In genomic region chr4:91502365-91502764, GRCh38 we compare ENCODE assay signal across 11 cellular contexts.
DNase-seq lines count a peak whose midpoint lies in the region; ATAC-seq and TF ChIP-seq lines count a peak whose summit lies in the region.
"Had no signal": no experiment of that assay in that cellular context is flagged by ENCODE, and none has a peak within 500 bp of the region (broad histone marks: within the 10 kb centered on the region; RNA-seq: fewer than 3 reads in every experiment).

No MANE protein-coding gene starts in this region.

- no peak overlapping the region for H3K27ac Mint-ChIP-seq in endothelial cell (ENCODE audit: unreplicated experiment)
- no peak overlapping the region for H3K27ac Mint-ChIP-seq in type B pancreatic cell
- no peak overlapping the region for H3K27ac Mint-ChIP-seq in CD14-positive monocyte

- no peaks in the 10 kb centered on the region for H3K4me1 ChIP-seq in SK-N-SH (ENCODE audit: control insufficient read depth in 1 of 2, insufficient read depth in 2 of 2, low read depth in 1 of 2, low read length in 1 of 2)
- H3K4me1 ChIP-seq: spleen had no signal

- H3K4me3 Mint-ChIP-seq in endothelial cell (ENCODE audit: unreplicated experiment) (no peak overlapping the region), type B pancreatic cell (no peak overlapping the region), CD14-positive monocyte (no peak overlapping the region)

- no peaks in the 10 kb centered on the region for H3F3A ChIP-seq in SK-N-SH (replicated peaks; ENCODE audit: insufficient read depth)

- no peaks in the 10 kb centered on the region for H3K9me2 ChIP-seq in SK-N-SH

- H3K27ac ChIP-seq in SK-N-SH (ENCODE audit: low read depth in 2 of 2, low read length in 1 of 2) = no peak overlapping the region
- H3K27ac ChIP-seq: spleen had no signal

- H3K27me3 ChIP-seq in SK-N-SH (ENCODE audit: insufficient read depth) = no peaks in the 10 kb centered on the region
- H3K27me3 ChIP-seq: spleen had no signal

- ATAC-seq in SK-N-SH treated with all-trans-retinoic acid at 6 μM for 48 hours = no peak
- ATAC-seq: Right ventricle myocardium inferior had no signal

- POLR2A ChIA-PET in SK-N-SH (lab: Yijun Ruan, JAX) = no interaction called here

- no peaks in the 10 kb centered on the region for H3K9me3 Mint-ChIP-seq in endothelial cell (ENCODE audit: unreplicated experiment)
- H3K9me3 Mint-ChIP-seq in type B pancreatic cell = peaks cover 4% of the 10 kb centered on the region
- H3K9me3 Mint-ChIP-seq in CD14-positive monocyte = peaks cover 0 to 9% (median 2%) of the 10 kb centered on the region in 7 donors

- no peak overlapping the region for H2AFZ ChIP-seq in SK-N-SH (ENCODE audit: low read depth)

- intact Hi-C loops in CD14-positive monocyte (cut with micrococcal nuclease) = no loop called here

- no peak for DNase-seq in SK-N-SH
- DNase-seq in NB4 (ENCODE audit: low read depth) = peak; percentile 1
- peak; percentile 8 for DNase-seq in endothelial cell (ENCODE audit: low spot score)
- no peak for DNase-seq in type B pancreatic cell (ENCODE audit: extremely low spot score, unreplicated experiment)
- no peak for DNase-seq in NCI-H2171 treated with DMSO at 0.1 percent for 48 hours (lab: John Stamatoyannopoulos, UW)
- DNase-seq in GM19240 (ENCODE audit: insufficient read length, low spot score) = no peak
- no peak for DNase-seq in CD14-positive monocyte (ENCODE audit: low spot score)
- DNase-seq: activated gamma-delta T cell treated with Interleukin-2 at 50 U/mL for 16 hours, spleen had no signal

- H3K36me3 ChIP-seq in SK-N-SH (replicated peaks in 1 of 2; ENCODE audit: control insufficient read depth in 1 of 2, insufficient read depth in 2 of 2, low read length in 1 of 2) = no peaks in the 10 kb centered on the region
- H3K36me3 ChIP-seq: spleen had no signal

- TF ChIP-seq RAD21 in SK-N-SH (IDR thresholded peaks at IDR 0.05; ENCODE audit: low read length) = peak; percentile 48

- H3K36me3 Mint-ChIP-seq in endothelial cell (ENCODE audit: low read depth, unreplicated experiment) (no peaks in the 10 kb centered on the region), type B pancreatic cell (no peaks in the 10 kb centered on the region), CD14-positive monocyte (no peaks in the 10 kb centered on the region)

- H3K27me3 Mint-ChIP-seq in endothelial cell (ENCODE audit: unreplicated experiment) (no peaks in the 10 kb centered on the region), type B pancreatic cell (no peaks in the 10 kb centered on the region), CD14-positive monocyte (ENCODE audit: low read depth in 3 of 3) (no peaks in the 10 kb centered on the region)

- CTCF ChIA-PET in SK-N-SH (lab: Yijun Ruan, JAX) = no interaction called here

- no peaks in the 10 kb centered on the region for H4K20me1 ChIP-seq in SK-N-SH (ENCODE audit: insufficient read depth)

- TF ChIP-seq POLR2A in NB4 (IDR thresholded peaks at IDR 0.05; ENCODE audit: extremely low read depth, insufficient read length) = no peak

- H3K4me3 ChIP-seq in SK-N-SH (ENCODE audit: low read depth in 2 of 2, low read length in 1 of 2) (no peak overlapping the region), NB4 (ENCODE audit: low read depth, low read length) (no peak overlapping the region)
- H3K4me3 ChIP-seq: spleen had no signal

- H3K4me1 Mint-ChIP-seq in endothelial cell (ENCODE audit: unreplicated experiment) (no peaks in the 10 kb centered on the region), type B pancreatic cell (ENCODE audit: unreplicated experiment) (no peaks in the 10 kb centered on the region), CD14-positive monocyte (no peaks in the 10 kb centered on the region)

- H3K9ac ChIP-seq in SK-N-SH = no peak overlapping the region

- no peak overlapping the region for H3K4me2 ChIP-seq in SK-N-SH

- H3K9me3 ChIP-seq in SK-N-SH = no peaks in the 10 kb centered on the region; the same call in 1 of the 2 replicates

- TF ChIP-seq EP300 in SK-N-SH (IDR thresholded peaks at IDR 0.05; ENCODE audit: borderline replicate concordance in 1 of 2, low read depth in 1 of 2, low read length in 1 of 2) = no peak

- TF ChIP-seq CTCF in SK-N-SH (IDR thresholded peaks at IDR 0.05) = peak; percentile 49
- TF ChIP-seq CTCF in NB4 (IDR thresholded peaks at IDR 0.05; ENCODE audit: low read depth, low read length) = no peak
- peak; percentile 48 for TF ChIP-seq CTCF in endothelial cell (IDR thresholded peaks at IDR 0.05; ENCODE audit: unreplicated experiment)
- peak; percentile 52 for TF ChIP-seq CTCF in type B pancreatic cell (conservative IDR thresholded peaks at IDR 0.05)
- no peak for TF ChIP-seq CTCF in CD14-positive monocyte (IDR thresholded peaks at IDR 0.05)

- H3K79me2 ChIP-seq in SK-N-SH (ENCODE audit: insufficient read depth) = no peaks in the 10 kb centered on the region

TF ChIP-seq in SK-N-SH, 30 proteins besides CTCF, POLR2A, EP300 and RAD21 (continues in another document):
- TF ChIP-seq NRF1 (IDR thresholded peaks at IDR 0.05; ENCODE audit: low read depth, low read length) (no peak), MAX (IDR thresholded peaks at IDR 0.05; ENCODE audit: low read depth) (no peak), FOSL2 (IDR thresholded peaks at IDR 0.05; ENCODE audit: borderline replicate concordance, low read depth) (no peak), SMC3 (IDR thresholded peaks at IDR 0.05; ENCODE audit: low read depth, low read length) (no peak), JUND (IDR thresholded peaks at IDR 0.05) (no peak), REST (IDR thresholded peaks at IDR 0.05; ENCODE audit: low read depth, low read length) (no peak), RFX5 (IDR thresholded peaks at IDR 0.05; ENCODE audit: low read length) (no peak)

TF ChIP-seq in SK-N-SH treated with all-trans-retinoic acid at 6 μM for 48 hours, 23 proteins besides CTCF, POLR2A, EP300 and RAD21:
- TF ChIP-seq RARB (CRISPR knock-in tag; IDR thresholded peaks at IDR 0.05) (no peak), ZNF565 (CRISPR knock-in tag; conservative IDR thresholded peaks at IDR 0.05; ENCODE audit: low read depth) (no peak), PATZ1 (CRISPR knock-in tag; IDR thresholded peaks at IDR 0.05; ENCODE audit: borderline replicate concordance) (no peak), CSRNP3 (CRISPR knock-in tag; IDR thresholded peaks at IDR 0.05) (no peak), ZNF8 (CRISPR knock-in tag; IDR thresholded peaks at IDR 0.05) (no peak), ZFP3 (CRISPR knock-in tag; IDR thresholded peaks at IDR 0.05) (no peak), CSDC2 (CRISPR knock-in tag; IDR thresholded peaks at IDR 0.05) (no peak), ESRRG (CRISPR knock-in tag; IDR thresholded peaks at IDR 0.05) (no peak)

Comparison
In these comparisons a context has a peak if more than half of its experiments do, and no peak if none do; other contexts are left out.
1. DNase-seq: peak in NB4 (single experiment) and endothelial cell (single experiment); none in SK-N-SH (single experiment), type B pancreatic cell (single experiment), NCI-H2171 treated with DMSO at 0.1 percent for 48 hours (single experiment), GM19240 (single experiment) and CD14-positive monocyte (single experiment).
2. CTCF ChIP-seq: peak in SK-N-SH (single experiment), endothelial cell (single experiment) and type B pancreatic cell (single experiment); none in NB4 (single experiment) and CD14-positive monocyte (single experiment).